In genomic region chr22:26169312-26170111, GRCh38 we compare ENCODE assay signal across 9 cellular contexts. TPM values are rescaled to one million over a fixed set of nuclear protein-coding genes. Genes with fewer than 3 reads are reported as not detected.
DNase-seq lines count a peak whose midpoint lies in the region; ATAC-seq lines count a peak whose summit lies in the region.
"Had no signal": no experiment of that assay in that cellular context is flagged by ENCODE, and none has a peak within 500 bp of the region (broad histone marks: within the 10 kb centered on the region; RNA-seq: fewer than 3 reads in every experiment).

TSS of gene SEZ6L (plus strand) at chr22:26169462. CDS start at chr22:26169670, 208 bp downstream.

- H3K9me3 ChIP-seq in mononuclear cell (ENCODE audit: low read depth, low read length) (no peaks in the 10 kb centered on the region), aorta (ENCODE audit: control insufficient read depth, low read length) (no peaks in the 10 kb centered on the region)

- WGBS in aorta, 2 donors: 0 to 1% methylated on average over 47 to 92 of the region's 92 CpGs

- ATAC-seq in aorta (ENCODE audit: low FRiP score): peak; percentile 30
- no peak for ATAC-seq in GM21528 (IDR thresholded peaks at IDR 0.05; ENCODE audit: low FRiP score, unreplicated experiment)

- H3K4me3 ChIP-seq in mononuclear cell (ENCODE audit: low read length) (peak within 1 kb of the TSS; percentile 4), aorta (ENCODE audit: low read length in 2 of 2) (peak within 1 kb of the TSS; percentile 16 to 56)

- no peak within 1 kb of the TSS for H3K27ac ChIP-seq in aorta (ENCODE audit: low read depth in 1 of 2, low read length in 2 of 2)

- H3K4me1 ChIP-seq in mononuclear cell (ENCODE audit: insufficient read depth, low read length): peaks cover 21% of the 10 kb centered on the region
- no peaks in the 10 kb centered on the region for H3K4me1 ChIP-seq in aorta (ENCODE audit: control insufficient read depth in 1 of 2, insufficient read depth in 2 of 2, low read length in 2 of 2)

- peaks cover 38% of the 10 kb centered on the region for H3K27me3 ChIP-seq in mononuclear cell (ENCODE audit: insufficient read depth, low read length)
- no peaks in the 10 kb centered on the region for H3K27me3 ChIP-seq in aorta (ENCODE audit: control insufficient read depth in 1 of 2, insufficient read depth in 2 of 2, low read length in 1 of 2)

- no peaks in the 10 kb centered on the region for H3K36me3 ChIP-seq in aorta (ENCODE audit: control insufficient read depth in 1 of 2, insufficient read depth in 2 of 2, low read length in 1 of 2)

- intact Hi-C loops in aorta (cut with DNase I): no loop called here

- DNase-seq in stimulated activated CD4-positive, alpha-beta T cell treated with anti-CD3 and anti-CD28 coated beads, Interleukin-15, amount 100 ng/mL, for 24 hours: peak; percentile 10
- DNase-seq in stimulated activated CD4-positive, alpha-beta T cell treated with anti-CD3 and anti-CD28 coated beads, Interleukin-4, amount 100 ng/mL, for 1 hour: no peak
- DNase-seq in cerebellum (ENCODE audit: low spot score) (peak; percentile 79), aorta (peak in 1 of 2 donors; percentile 75), RKO (ENCODE audit: low spot score) (no peak), OCI-M2 (lab: John Stamatoyannopoulos, UW; ENCODE audit: unreplicated experiment) (no peak)

RNA-seq across cellular contexts. Expression of gene SEZ6L, which starts in this region (rescaled TPM):
- total RNA-seq in cerebellum (96.7 TPM), mononuclear cell (0.84 TPM), aorta (under 1 TPM in 1 of 2 donors, not detected in 1; 0.18 TPM)
- polyA plus RNA-seq in aorta: not detected
- total RNA-seq: fibroblast of lung had no signal
- polyA plus RNA-seq: fibroblast of lung had no signal

Comparison
In these comparisons a context has a peak if more than half of its experiments do, and no peak if none do; other contexts are left out.
1. RNA of gene SEZ6L (total RNA-seq): 96.7 TPM in cerebellum (single experiment); 0.84 TPM in mononuclear cell (single experiment) and 0.18 TPM in aorta; every median in the first group is over 10 times any median in the second.
2. DNase-seq: peak in stimulated activated CD4-positive, alpha-beta T cell treated with anti-CD3 and anti-CD28 coated beads, Interleukin-15, amount 100 ng/mL, for 24 hours (single experiment) and cerebellum (single experiment); none in stimulated activated CD4-positive, alpha-beta T cell treated with anti-CD3 and anti-CD28 coated beads, Interleukin-4, amount 100 ng/mL, for 1 hour (single experiment), RKO (single experiment) and OCI-M2 (single experiment).
3. Peak in ATAC-seq and H3K4me3 ChIP-seq in aorta; RNA of the gene not detected or under 1 TPM.